8 cellular contexts compared by ENCODE assay signal in the genomic region with DNA sequence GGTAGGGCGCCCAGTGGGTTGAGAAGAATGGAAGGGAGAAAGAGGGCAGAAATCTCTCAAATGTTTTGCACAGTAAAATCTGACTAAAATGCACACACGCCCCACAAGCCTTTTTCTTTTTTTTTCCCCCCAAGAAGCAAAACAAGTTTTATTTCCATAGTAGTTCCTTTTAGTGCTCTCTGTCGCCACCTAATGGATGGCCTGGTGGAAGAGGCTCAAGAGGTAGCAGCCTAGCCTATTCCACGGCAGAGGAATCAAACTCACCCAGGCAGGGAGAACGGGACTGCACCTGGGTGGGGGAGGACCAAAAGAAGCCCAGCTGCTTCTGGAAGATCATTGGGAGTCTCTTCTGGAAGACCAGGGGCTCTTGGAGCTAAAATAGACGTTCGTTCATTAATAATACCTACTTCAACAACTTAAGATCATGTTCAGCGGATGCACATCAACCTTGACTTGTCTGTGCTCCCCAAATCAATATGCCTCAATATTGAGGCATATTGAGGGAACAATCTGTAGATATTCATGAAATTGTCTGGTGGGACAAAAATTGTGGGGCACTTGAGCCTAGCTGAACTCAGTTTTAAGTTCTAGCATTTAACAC. TPM values are rescaled to one million over a fixed set of nuclear protein-coding genes. Genes with fewer than 3 reads are reported as not detected.
DNase-seq lines count a peak whose midpoint lies in the region; ATAC-seq and TF ChIP-seq lines count a peak whose summit lies in the region.

No MANE protein-coding gene starts in this region.

- peaks cover 3% of the 10 kb centered on the region for H3K4me1 ChIP-seq in mucosa of descending colon (ENCODE audit: low read depth)

- peak; percentile 27 for TF ChIP-seq CTCF in mucosa of descending colon (IDR thresholded peaks at IDR 0.05)

- peak; percentile 86 for ATAC-seq in mucosa of descending colon

- DNase-seq in SIG-M5 treated with dmso at 0.1 percent for 504 hours (lab: John Stamatoyannopoulos, UW; ENCODE audit: unreplicated experiment) (peak; percentile 41), SIG-M5 (lab: John Stamatoyannopoulos, UW) (no peak), NCI-H2171 treated with DMSO at 0.1 percent for 48 hours (lab: John Stamatoyannopoulos, UW) (peak; percentile 23), dermis microvascular lymphatic vessel endothelial cell (ENCODE audit: low read depth in 2 of 2) (peak; percentile 44 to 64), mucosa of descending colon (peak in 2 of 3 donors; percentile 61 to 90), GF-D8 (lab: John Stamatoyannopoulos, UW) (no peak)
- DNase-seq in activated CD4-positive, alpha-beta T cell treated with anti-CD3 and anti-CD28 coated beads, Interleukin-2, amount 50 U/mL, for 4 hours, result peak; percentile 64 to 67
- peak; percentile 80 for DNase-seq in stimulated activated CD8-positive, alpha-beta memory T cell treated with anti-CD3 and anti-CD28 coated beads, Interleukin-4, amount 100 ng/mL, for 48 hours

- H3K36me3 ChIP-seq in mucosa of descending colon (ENCODE audit: low read depth), result no peaks in the 10 kb centered on the region

- intact Hi-C loops in mucosa of descending colon (cut with DNase I, micrococcal nuclease), result no loop called here

- H3K4me3 ChIP-seq in mucosa of descending colon, result no peak overlapping the region

- H3K9me3 ChIP-seq in mucosa of descending colon, result no peaks in the 10 kb centered on the region

RNA-seq across cellular contexts. Expression of a gene that starts 31.6 kb away (rescaled TPM):
- total RNA-seq in dermis microvascular lymphatic vessel endothelial cell (52.2 and 56.6 TPM in 2 replicates), mucosa of descending colon (10 to 100 TPM; 66.5 to 96.0 (median 85.2) TPM)

RNA-seq across cellular contexts. Expression of a gene that starts 46.2 kb away (rescaled TPM):
- total RNA-seq in dermis microvascular lymphatic vessel endothelial cell (13.2 and 17.1 TPM in 2 replicates), mucosa of descending colon (10 to 100 TPM; 33.5 to 55.6 (median 35.6) TPM)

Comparison
In these comparisons a context has a peak if more than half of its experiments do, and no peak if none do; other contexts are left out.
1. DNase-seq: peak in SIG-M5 treated with dmso at 0.1 percent for 504 hours (single experiment), NCI-H2171 treated with DMSO at 0.1 percent for 48 hours (single experiment), activated CD4-positive, alpha-beta T cell treated with anti-CD3 and anti-CD28 coated beads, Interleukin-2, amount 50 U/mL, for 4 hours (2 of 2), dermis microvascular lymphatic vessel endothelial cell (2 of 2), mucosa of descending colon (2 of 3) and stimulated activated CD8-positive, alpha-beta memory T cell treated with anti-CD3 and anti-CD28 coated beads, Interleukin-4, amount 100 ng/mL, for 48 hours (single experiment); none in SIG-M5 (single experiment) and GF-D8 (single experiment).